In genomic region chr1:234549447-234550021, GRCh38 we compare ENCODE assay signal across 22 cellular contexts.
DNase-seq lines count a peak whose midpoint lies in the region; ATAC-seq and TF ChIP-seq lines count a peak whose summit lies in the region.
"Had no signal": no experiment of that assay in that cellular context is flagged by ENCODE, and none has a peak within 500 bp of the region (broad histone marks: within the 10 kb centered on the region; RNA-seq: fewer than 3 reads in every experiment).

No MANE protein-coding gene starts in this region.

- peaks cover 4% of the 10 kb centered on the region for H3K4me1 Mint-ChIP-seq in activated T-cell treated with anti-CD3 and anti-CD28 coated beads, Interleukin-2, amount 50 U/mL, for 72 hours (ENCODE audit: low read depth)
- H3K4me1 Mint-ChIP-seq in endothelial cell (ENCODE audit: unreplicated experiment) (peaks cover 77% of the 10 kb centered on the region), osteocyte (ENCODE audit: unreplicated experiment) (peaks cover 10% of the 10 kb centered on the region)
- H3K4me1 Mint-ChIP-seq: B cell had no signal

- ATAC-seq in activated T-cell treated with anti-CD3 and anti-CD28 coated beads, Interleukin-2, amount 50 U/mL, for 72 hours (replicated peaks in 1 of 2) = no peak
- no peak for ATAC-seq in upper lobe of right lung
- ATAC-seq: PC-3 had no signal

- TF ChIP-seq CTCF in endothelial cell (IDR thresholded peaks at IDR 0.05; ENCODE audit: unreplicated experiment) (no peak), osteocyte (IDR thresholded peaks at IDR 0.05) (no peak), upper lobe of right lung (IDR thresholded peaks at IDR 0.05) (no peak), BE2C (IDR thresholded peaks at IDR 0.05; ENCODE audit: low read depth, low read length) (no peak), esophagus squamous epithelium (IDR thresholded peaks at IDR 0.05) (no peak)

- H3K27me3 Mint-ChIP-seq in activated T-cell treated with anti-CD3 and anti-CD28 coated beads, Interleukin-2, amount 50 U/mL, for 72 hours (ENCODE audit: low read depth) = no peaks in the 10 kb centered on the region
- H3K27me3 Mint-ChIP-seq in endothelial cell (ENCODE audit: unreplicated experiment) = peaks cover 5% of the 10 kb centered on the region
- H3K27me3 Mint-ChIP-seq in osteocyte (ENCODE audit: unreplicated experiment) = no peaks in the 10 kb centered on the region

- H3K9me3 Mint-ChIP-seq in activated T-cell treated with anti-CD3 and anti-CD28 coated beads, Interleukin-2, amount 50 U/mL, for 72 hours = no peaks in the 10 kb centered on the region
- H3K9me3 Mint-ChIP-seq in endothelial cell (ENCODE audit: unreplicated experiment) (no peaks in the 10 kb centered on the region), osteocyte (ENCODE audit: unreplicated experiment) (no peaks in the 10 kb centered on the region)
- H3K9me3 Mint-ChIP-seq: CD4-positive, CD25-positive, alpha-beta regulatory T cell; HFFc6 had no signal

- H3K9me3 ChIP-seq in upper lobe of right lung (no peaks in the 10 kb centered on the region), BE2C (no peaks in the 10 kb centered on the region), esophagus squamous epithelium (no peaks in the 10 kb centered on the region)
- H3K9me3 ChIP-seq: HAP-1 had no signal

- intact Hi-C loops in upper lobe of right lung (cut with DNase I) = no loop called here
- intact Hi-C loops in esophagus squamous epithelium (cut with DNase I) = no loop called here

- no peak for TF ChIP-seq POLR2A in esophagus squamous epithelium (IDR thresholded peaks at IDR 0.05)

- H3K36me3 Mint-ChIP-seq in activated T-cell treated with anti-CD3 and anti-CD28 coated beads, Interleukin-2, amount 50 U/mL, for 72 hours (ENCODE audit: insufficient read depth in 2 of 2) = no peaks in the 10 kb centered on the region
- H3K36me3 Mint-ChIP-seq in endothelial cell (ENCODE audit: low read depth, unreplicated experiment) = no peaks in the 10 kb centered on the region
- no peaks in the 10 kb centered on the region for H3K36me3 Mint-ChIP-seq in osteocyte (ENCODE audit: unreplicated experiment)
- H3K36me3 Mint-ChIP-seq: CD4-positive, CD25-positive, alpha-beta regulatory T cell had no signal

- no peak overlapping the region for H3K27ac ChIP-seq in upper lobe of right lung
- no peak overlapping the region for H3K27ac ChIP-seq in esophagus squamous epithelium
- H3K27ac ChIP-seq: 22Rv1 had no signal

- H3K36me3 ChIP-seq in upper lobe of right lung (no peaks in the 10 kb centered on the region), BE2C (no peaks in the 10 kb centered on the region), esophagus squamous epithelium (no peaks in the 10 kb centered on the region)
- H3K36me3 ChIP-seq: HAP-1 had no signal

- no peak overlapping the region for H3K4me3 Mint-ChIP-seq in activated T-cell treated with anti-CD3 and anti-CD28 coated beads, Interleukin-2, amount 50 U/mL, for 72 hours
- H3K4me3 Mint-ChIP-seq in endothelial cell (ENCODE audit: unreplicated experiment) = peak overlapping the region; percentile 38
- H3K4me3 Mint-ChIP-seq in osteocyte (ENCODE audit: unreplicated experiment) = no peak overlapping the region
- H3K4me3 Mint-ChIP-seq: B cell; CD4-positive, CD25-positive, alpha-beta regulatory T cell; HFFc6 had no signal

- peaks cover 2% of the 10 kb centered on the region for H3K4me1 ChIP-seq in upper lobe of right lung
- H3K4me1 ChIP-seq in BE2C = peaks cover 36% of the 10 kb centered on the region
- H3K4me1 ChIP-seq in esophagus squamous epithelium = peaks cover 8 to 30% (median 13%) of the 10 kb centered on the region in 3 donors
- H3K4me1 ChIP-seq: HAP-1 had no signal

- no peak for DNase-seq in activated T-cell treated with anti-CD3 and anti-CD28 coated beads, Interleukin-2, amount 50 U/mL, for 72 hours
- no peak for DNase-seq in activated T-cell treated with anti-CD3 and anti-CD28 coated beads, Interleukin-2, amount 50 U/mL, for 48 hours
- no peak for DNase-seq in endothelial cell (ENCODE audit: low spot score)
- peak; percentile 68 for DNase-seq in osteocyte (ENCODE audit: extremely low spot score, unreplicated experiment)
- DNase-seq in upper lobe of right lung = no peak
- no peak for DNase-seq in anterior cingulate cortex (lab: John Stamatoyannopoulos, UW)
- DNase-seq in BE2C = no peak
- DNase-seq in esophagus squamous epithelium (lab: John Stamatoyannopoulos, UW) = no peak
- DNase-seq: CD4-positive, CD25-positive, alpha-beta regulatory T cell; GOT3; HFFc6; KG1; MM.1S; NCI-H2029 treated with DMSO at 0.1 percent for 48 hours; NCI-H446 treated with DMSO at 0.1 percent for 48 hours; NCI-H526; NCI-H82; NK-92 treated with Interleukin-12 subunit alpha and Interleukin-12 subunit beta, amount 100 ng/mL, for 24 hours; PC-3 had no signal

- no peak overlapping the region for H3K4me3 ChIP-seq in upper lobe of right lung
- H3K4me3 ChIP-seq in BE2C (ENCODE audit: low read depth, low read length) = no peak overlapping the region
- H3K4me3 ChIP-seq in esophagus squamous epithelium = no peak overlapping the region
- H3K4me3 ChIP-seq: HAP-1 had no signal

- peak overlapping the region; percentile 63 for H3K27ac Mint-ChIP-seq in activated T-cell treated with anti-CD3 and anti-CD28 coated beads, Interleukin-2, amount 50 U/mL, for 72 hours
- peak overlapping the region; percentile 86 for H3K27ac Mint-ChIP-seq in endothelial cell (ENCODE audit: unreplicated experiment)
- no peak overlapping the region for H3K27ac Mint-ChIP-seq in osteocyte (ENCODE audit: unreplicated experiment)
- H3K27ac Mint-ChIP-seq: B cell; CD4-positive, CD25-positive, alpha-beta regulatory T cell; HFFc6 had no signal

- WGBS in esophagus squamous epithelium, 2 donors = 98 to 100% methylated on average over 5 to 6 of the region's 10 CpGs

- H3K27me3 ChIP-seq in upper lobe of right lung = no peaks in the 10 kb centered on the region
- H3K27me3 ChIP-seq in BE2C = no peaks in the 10 kb centered on the region
- H3K27me3 ChIP-seq in esophagus squamous epithelium = no peaks in the 10 kb centered on the region
